22 cellular contexts compared by ENCODE assay signal in the genomic region with DNA sequence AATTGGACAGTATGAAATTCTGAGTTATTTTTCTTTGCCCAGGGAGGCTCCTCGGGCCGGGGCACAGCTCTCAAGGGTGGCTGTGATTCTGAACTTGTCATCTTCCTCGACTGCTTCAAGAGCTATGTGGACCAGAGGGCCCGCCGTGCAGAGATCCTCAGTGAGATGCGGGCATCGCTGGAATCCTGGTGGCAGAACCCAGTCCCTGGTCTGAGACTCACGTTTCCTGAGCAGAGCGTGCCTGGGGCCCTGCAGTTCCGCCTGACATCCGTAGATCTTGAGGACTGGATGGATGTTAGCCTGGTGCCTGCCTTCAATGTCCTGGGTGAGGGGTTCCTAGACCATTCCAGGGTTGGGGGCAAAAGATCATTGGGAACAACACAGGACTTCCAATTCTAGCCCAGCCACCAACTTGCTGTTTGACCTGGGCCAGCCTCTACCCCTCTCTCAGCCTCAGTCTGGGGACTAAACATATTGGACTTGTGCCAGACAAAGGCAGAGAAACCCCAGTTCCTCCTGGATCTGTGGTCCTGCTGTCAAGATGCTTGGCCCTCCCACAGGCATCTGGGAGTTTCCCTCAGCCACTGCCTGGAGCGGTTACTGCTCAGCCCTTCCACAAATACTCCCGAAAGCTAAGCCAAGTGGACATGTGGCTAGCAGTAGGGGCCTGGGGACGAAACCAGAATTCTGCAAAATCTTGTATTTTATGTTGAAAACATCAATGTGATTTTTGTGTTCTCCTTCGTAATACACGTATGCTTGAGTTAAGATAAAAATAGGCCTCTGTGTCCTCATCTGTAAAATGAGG. TPM values are rescaled to one million over a fixed set of nuclear protein-coding genes. Genes with fewer than 3 reads are reported as not detected.
DNase-seq lines count a peak whose midpoint lies in the region; ATAC-seq and TF ChIP-seq lines count a peak whose summit lies in the region.
"Had no signal": no experiment of that assay in that cellular context is flagged by ENCODE, and none has a peak within 500 bp of the region (broad histone marks: within the 10 kb centered on the region; RNA-seq: fewer than 3 reads in every experiment).

No MANE protein-coding gene starts in this region.

- H3K9ac ChIP-seq in endodermal cell (ENCODE audit: extremely low read depth, low read length, poor library complexity, severe bottlenecking) (no peak overlapping the region), MM.1S (ENCODE audit: low read length) (no peak overlapping the region)

- H3K36me3 ChIP-seq in endodermal cell (ENCODE audit: control insufficient read depth, insufficient read depth, low read length) (no peaks in the 10 kb centered on the region), MM.1S (replicated peaks; ENCODE audit: insufficient read depth, low read length) (no peaks in the 10 kb centered on the region)

- H3K27me3 ChIP-seq in endodermal cell (ENCODE audit: control insufficient read depth, insufficient read depth, low read length, poor library complexity, severe bottlenecking) (peaks cover 37% of the 10 kb centered on the region), MM.1S (replicated peaks; ENCODE audit: insufficient read depth, low read length) (no peaks in the 10 kb centered on the region)
- H3K27me3 ChIP-seq: Peyer's patch, SJSA1 had no signal

- no peaks in the 10 kb centered on the region for H3K4me1 ChIP-seq in endodermal cell (ENCODE audit: control insufficient read depth, insufficient read depth, low read length)
- peaks cover 8% of the 10 kb centered on the region; the same call in 1 of the 2 replicates for H3K4me1 ChIP-seq in MM.1S (ENCODE audit: low read length)

- H2AFZ ChIP-seq in MM.1S (ENCODE audit: low read length), result no peak overlapping the region

- H3K4me3 Mint-ChIP-seq in activated CD4-positive, alpha-beta T cell treated with anti-CD3 and anti-CD28 coated beads, Interleukin-2, amount 10 ng/mL, durations not matched to agents 24 days and 14 days, result peak overlapping the region; percentile 34
- H3K4me3 Mint-ChIP-seq in endodermal cell, result no peak overlapping the region

- H3K9me3 Mint-ChIP-seq in activated CD4-positive, alpha-beta T cell treated with anti-CD3 and anti-CD28 coated beads, Interleukin-2, amount 10 ng/mL, durations not matched to agents 24 days and 14 days, result no peaks in the 10 kb centered on the region
- no peaks in the 10 kb centered on the region for H3K9me3 Mint-ChIP-seq in endodermal cell
- H3K9me3 Mint-ChIP-seq: CD8-positive, alpha-beta memory T cell had no signal

- H3K36me3 Mint-ChIP-seq in activated CD4-positive, alpha-beta T cell treated with anti-CD3 and anti-CD28 coated beads, Interleukin-2, amount 10 ng/mL, durations not matched to agents 24 days and 14 days (ENCODE audit: low read depth), result peaks cover 46% of the 10 kb centered on the region
- H3K36me3 Mint-ChIP-seq in endodermal cell (ENCODE audit: low read depth), result no peaks in the 10 kb centered on the region

- CTCF ChIA-PET in RWPE1 (lab: Yijun Ruan, JAX), result no interaction called here

- H3K4me1 Mint-ChIP-seq in activated CD4-positive, alpha-beta T cell treated with anti-CD3 and anti-CD28 coated beads, Interleukin-2, amount 10 ng/mL, durations not matched to agents 24 days and 14 days, result peaks cover 50% of the 10 kb centered on the region
- H3K4me1 Mint-ChIP-seq in endodermal cell, result no peaks in the 10 kb centered on the region

- no peak overlapping the region for H3K4me2 ChIP-seq in MM.1S (ENCODE audit: low read depth, low read length)

- POLR2A ChIA-PET in RWPE1 (lab: Yijun Ruan, JAX; ENCODE audit: low non-redundant PET), result no interaction called here

- no peaks in the 10 kb centered on the region for H3K79me2 ChIP-seq in MM.1S (ENCODE audit: low read length)

- no peaks in the 10 kb centered on the region for H3K9me2 ChIP-seq in MM.1S (replicated peaks; ENCODE audit: insufficient read depth, low read length)

- no peak for ATAC-seq in HG02852 (IDR thresholded peaks at IDR 0.05; ENCODE audit: unreplicated experiment)
- ATAC-seq: Right ventricle myocardium inferior had no signal

- H3K27ac ChIP-seq in RWPE1 (peak overlapping the region; percentile 5; the same call in 1 of the 2 replicates), endodermal cell (ENCODE audit: low read depth, low read length) (no peak overlapping the region), MM.1S (ENCODE audit: low read length) (no peak overlapping the region)
- H3K27ac ChIP-seq: Peyer's patch, SJSA1 had no signal

- WGBS in endodermal cell (ENCODE audit: insufficient coverage in 1 of 2, insufficient read length in 1 of 2), 2 experiments, result 84 to 87% methylated on average over 11 to 16 of the region's 16 CpGs

- H3K4me3 ChIP-seq in endodermal cell (ENCODE audit: low read length) (no peak overlapping the region), MM.1S (ENCODE audit: low read length) (no peak overlapping the region)
- H3K4me3 ChIP-seq: Peyer's patch, SJSA1 had no signal

- no peak for DNase-seq in activated CD4-positive, alpha-beta T cell treated with anti-CD3 and anti-CD28 coated beads, Interleukin-2, amount 10 ng/mL, durations not matched to agents 24 days and 14 days
- no peak for DNase-seq in activated CD4-positive, alpha-beta T cell treated with anti-CD3 and anti-CD28 coated beads, Interleukin-2, amount 50 U/mL, for 48 hours
- DNase-seq in EL (peak; percentile 25), RWPE1 (ENCODE audit: low spot score) (no peak), endodermal cell (peak; percentile 38), MM.1S (no peak)
- no peak for DNase-seq in stimulated activated naive CD4-positive, alpha-beta T cell (lab: John Stamatoyannopoulos, UW)
- DNase-seq: AML-193; Calu3; CD8-positive, alpha-beta memory T cell; DMS153; GDM1; NCI-H1092 treated with DMSO at 0.1 percent for 48 hours; NCI-H1436 treated with DMSO at 0.1 percent for 48 hours; NCI-H2029; NCI-H226; NCI-H524; NCI-H774 had no signal

- H3K27me3 Mint-ChIP-seq in activated CD4-positive, alpha-beta T cell treated with anti-CD3 and anti-CD28 coated beads, Interleukin-2, amount 10 ng/mL, durations not matched to agents 24 days and 14 days, result no peaks in the 10 kb centered on the region
- H3K27me3 Mint-ChIP-seq in endodermal cell (ENCODE audit: insufficient read depth), result peaks cover 36% of the 10 kb centered on the region
- H3K27me3 Mint-ChIP-seq: CD8-positive, alpha-beta memory T cell had no signal

- no peaks in the 10 kb centered on the region for H4K20me1 ChIP-seq in MM.1S (ENCODE audit: insufficient read depth, low read length)

- TF ChIP-seq CTCF in RWPE1 (conservative IDR thresholded peaks at IDR 0.05; ENCODE audit: low read depth) (no peak), endodermal cell (conservative IDR thresholded peaks at IDR 0.05) (no peak), MM.1S (IDR thresholded peaks at IDR 0.05; ENCODE audit: low read length) (no peak)

- H3K9me3 ChIP-seq in endodermal cell (ENCODE audit: control insufficient read depth, low read length), result no peaks in the 10 kb centered on the region
- H3K9me3 ChIP-seq in MM.1S (replicated peaks; ENCODE audit: insufficient read depth, low read length), result no peaks in the 10 kb centered on the region
- H3K9me3 ChIP-seq: Peyer's patch, SJSA1 had no signal

- intact Hi-C loops in activated CD4-positive, alpha-beta T cell treated with anti-CD3 and anti-CD28 coated beads, Interleukin-2, amount 10 ng/mL, durations not matched to agents 24 days and 14 days (cut with micrococcal nuclease), result no loop called here

- H3K27ac Mint-ChIP-seq in activated CD4-positive, alpha-beta T cell treated with anti-CD3 and anti-CD28 coated beads, Interleukin-2, amount 10 ng/mL, durations not matched to agents 24 days and 14 days, result peak overlapping the region; percentile 60
- no peak overlapping the region for H3K27ac Mint-ChIP-seq in endodermal cell

- H3F3A ChIP-seq in MM.1S (ENCODE audit: insufficient read depth, low read length), result peaks cover 7% of the 10 kb centered on the region; the same call in 1 of the 2 replicates

RNA-seq across cellular contexts. Expression of a gene that starts 3.5 kb away (rescaled TPM):
- 47.5 and 48.9 TPM in 2 replicates for total RNA-seq in activated CD4-positive, alpha-beta T cell treated with anti-CD3 and anti-CD28 coated beads, Interleukin-2, amount 10 ng/mL, durations not matched to agents 24 days and 14 days
- total RNA-seq in endodermal cell, result under 1 TPM; 0.64 to 0.84 TPM
- polyA plus RNA-seq in endodermal cell (2013, experiment 1 of 2), result 0.32 TPM
- polyA plus RNA-seq in endodermal cell (2013, experiment 2 of 2), result 0.29 TPM

RNA-seq across cellular contexts. Expression of a gene that starts 35.0 kb away (rescaled TPM):
- total RNA-seq in activated CD4-positive, alpha-beta T cell treated with anti-CD3 and anti-CD28 coated beads, Interleukin-2, amount 10 ng/mL, durations not matched to agents 24 days and 14 days, result 24.5 and 28.0 TPM in 2 replicates
- total RNA-seq in endodermal cell, result not detected
- polyA plus RNA-seq in endodermal cell (2013, experiment 1 of 2), result not detected
- polyA plus RNA-seq in endodermal cell (2013, experiment 2 of 2), result not detected
- total RNA-seq: SJSA1 had no signal

RNA-seq across cellular contexts. Expression of a gene that starts 36.6 kb away (rescaled TPM):
- 111 and 118 TPM in 2 replicates for total RNA-seq in activated CD4-positive, alpha-beta T cell treated with anti-CD3 and anti-CD28 coated beads, Interleukin-2, amount 10 ng/mL, durations not matched to agents 24 days and 14 days
- total RNA-seq in endodermal cell, result not detected
- not detected for polyA plus RNA-seq in endodermal cell (2013, experiment 1 of 2)
- polyA plus RNA-seq in endodermal cell (2013, experiment 2 of 2), result not detected

Comparison
In these comparisons a context has a peak if more than half of its experiments do, and no peak if none do; other contexts are left out.
1. DNase-seq: peak in EL (single experiment) and endodermal cell (single experiment); none in activated CD4-positive, alpha-beta T cell treated with anti-CD3 and anti-CD28 coated beads, Interleukin-2, amount 10 ng/mL, durations not matched to agents 24 days and 14 days (single experiment), activated CD4-positive, alpha-beta T cell treated with anti-CD3 and anti-CD28 coated beads, Interleukin-2, amount 50 U/mL, for 48 hours (0 of 2), RWPE1 (single experiment), stimulated activated naive CD4-positive, alpha-beta T cell (0 of 6) and MM.1S (single experiment).
2. RNA of a gene that starts 3.5 kb away (total RNA-seq): 47.5 to 48.9 TPM in activated CD4-positive, alpha-beta T cell treated with anti-CD3 and anti-CD28 coated beads, Interleukin-2, amount 10 ng/mL, durations not matched to agents 24 days and 14 days; 0.64 to 0.84 TPM in endodermal cell; every median in the first group is over 10 times any median in the second.
3. RNA of a gene that starts 35.0 kb away (total RNA-seq): 24.5 to 28.0 TPM in activated CD4-positive, alpha-beta T cell treated with anti-CD3 and anti-CD28 coated beads, Interleukin-2, amount 10 ng/mL, durations not matched to agents 24 days and 14 days; not detected in endodermal cell; every median in the first group is over 10 times any median in the second.
4. RNA of a gene that starts 36.6 kb away (total RNA-seq): 111 to 118 TPM in activated CD4-positive, alpha-beta T cell treated with anti-CD3 and anti-CD28 coated beads, Interleukin-2, amount 10 ng/mL, durations not matched to agents 24 days and 14 days; not detected in endodermal cell; every median in the first group is over 10 times any median in the second.